1 cellular context compared by ENCODE assay signal in the genomic region with DNA sequence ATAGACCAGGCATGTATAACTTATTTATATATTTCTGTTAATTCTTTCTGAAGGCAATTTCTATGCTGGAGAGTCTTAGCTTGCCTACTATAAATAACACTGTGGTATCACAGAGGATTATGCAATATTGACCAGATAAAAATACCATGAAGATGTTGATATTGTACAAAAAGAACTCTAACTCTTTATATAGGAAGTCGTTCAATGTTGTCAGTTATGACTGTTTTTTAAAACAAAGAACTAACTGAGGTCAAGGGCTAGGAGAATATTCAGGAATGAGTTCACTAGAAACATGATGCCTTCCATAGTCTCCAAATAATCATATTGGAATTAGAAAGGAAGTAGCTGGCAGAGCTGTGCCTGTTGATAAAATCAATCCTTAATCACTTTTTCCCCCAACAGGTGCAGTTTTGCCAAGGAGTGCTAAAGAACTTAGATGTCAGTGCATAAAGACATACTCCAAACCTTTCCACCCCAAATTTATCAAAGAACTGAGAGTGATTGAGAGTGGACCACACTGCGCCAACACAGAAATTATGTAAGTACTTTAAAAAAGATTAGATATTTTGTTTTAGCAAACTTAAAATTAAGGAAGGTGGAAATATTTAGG.
TF ChIP-seq lines count a peak whose summit lies in the region.

No MANE protein-coding gene starts in this region.

TF ChIP-seq in SK-N-SH, 30 proteins besides CTCF, POLR2A, EP300 and RAD21 (continued from another document):
- TF ChIP-seq, protein P1, sequence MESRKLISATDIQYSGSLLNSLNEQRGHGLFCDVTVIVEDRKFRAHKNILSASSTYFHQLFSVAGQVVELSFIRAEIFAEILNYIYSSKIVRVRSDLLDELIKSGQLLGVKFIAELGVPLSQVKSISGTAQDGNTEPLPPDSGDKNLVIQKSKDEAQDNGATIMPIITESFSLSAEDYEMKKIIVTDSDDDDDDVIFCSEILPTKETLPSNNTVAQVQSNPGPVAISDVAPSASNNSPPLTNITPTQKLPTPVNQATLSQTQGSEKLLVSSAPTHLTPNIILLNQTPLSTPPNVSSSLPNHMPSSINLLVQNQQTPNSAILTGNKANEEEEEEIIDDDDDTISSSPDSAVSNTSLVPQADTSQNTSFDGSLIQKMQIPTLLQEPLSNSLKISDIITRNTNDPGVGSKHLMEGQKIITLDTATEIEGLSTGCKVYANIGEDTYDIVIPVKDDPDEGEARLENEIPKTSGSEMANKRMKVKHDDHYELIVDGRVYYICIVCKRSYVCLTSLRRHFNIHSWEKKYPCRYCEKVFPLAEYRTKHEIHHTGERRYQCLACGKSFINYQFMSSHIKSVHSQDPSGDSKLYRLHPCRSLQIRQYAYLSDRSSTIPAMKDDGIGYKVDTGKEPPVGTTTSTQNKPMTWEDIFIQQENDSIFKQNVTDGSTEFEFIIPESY (IDR thresholded peaks at IDR 0.05; ENCODE audit: borderline replicate concordance, low read depth), result no peak
